15 cellular contexts compared by ENCODE assay signal in genomic region chr1:8944006-8944405, GRCh38. TPM values are rescaled to one million over a fixed set of nuclear protein-coding genes. Genes with fewer than 3 reads are reported as not detected.
A peak's percentile ranks its signal among the peaks of the same experiment; 100 is the strongest.
DNase-seq lines count a peak whose midpoint lies in the region; ATAC-seq and TF ChIP-seq lines count a peak whose summit lies in the region.
"Had no signal": no experiment of that assay in that cellular context is flagged by ENCODE, and none has a peak within 500 bp of the region (broad histone marks: within the 10 kb centered on the region; RNA-seq: fewer than 3 reads in every experiment).

No MANE protein-coding gene starts in this region.

- no peak for ATAC-seq in naive thymus-derived CD4-positive, alpha-beta T cell
- ATAC-seq: Right ventricle myocardium inferior had no signal

- peaks cover 53% of the 10 kb centered on the region for H3K36me3 Mint-ChIP-seq in activated naive CD8-positive, alpha-beta T cell treated with anti-CD3 and anti-CD28 coated beads for 36 hours
- peaks cover 0 to 44% (median 0%) of the 10 kb centered on the region in 5 donors for H3K36me3 Mint-ChIP-seq in naive thymus-derived CD4-positive, alpha-beta T cell
- peaks cover 8% of the 10 kb centered on the region for H3K36me3 Mint-ChIP-seq in HFFc6 (ENCODE audit: low read depth)

- peak overlapping the region; percentile 73 for H3K4me3 Mint-ChIP-seq in activated naive CD8-positive, alpha-beta T cell treated with anti-CD3 and anti-CD28 coated beads for 36 hours
- peak overlapping the region in 4 of 10 donors; percentile 5 to 50 (median 26) for H3K4me3 Mint-ChIP-seq in naive thymus-derived CD4-positive, alpha-beta T cell
- H3K4me3 Mint-ChIP-seq in HFFc6 = no peak overlapping the region

- no peak overlapping the region for H3K9ac ChIP-seq in HUES48 (ENCODE audit: low read depth, low read length)

- H3K27ac Mint-ChIP-seq in activated naive CD8-positive, alpha-beta T cell treated with anti-CD3 and anti-CD28 coated beads for 36 hours = peak overlapping the region; percentile 98
- peak overlapping the region in 8 of 9 donors; percentile 63 to 98 (median 77) for H3K27ac Mint-ChIP-seq in naive thymus-derived CD4-positive, alpha-beta T cell
- H3K27ac Mint-ChIP-seq in HFFc6 = no peak overlapping the region; the same call in 1 of the 2 replicates

- peak; percentile 67 for DNase-seq in DMS153 (lab: John Stamatoyannopoulos, UW)
- no peak for DNase-seq in activated naive CD8-positive, alpha-beta T cell treated with anti-CD3 and anti-CD28 coated beads for 36 hours
- DNase-seq in naive thymus-derived CD4-positive, alpha-beta T cell = no peak
- DNase-seq in NCI-H2107 (lab: John Stamatoyannopoulos, UW) = no peak
- DNase-seq in testis = no peak
- no peak for DNase-seq in HFFc6
- DNase-seq: amniotic stem cell; erythroblast; kidney glomerular epithelial cell; NK-92 treated with Interleukin-12 subunit alpha and Interleukin-12 subunit beta, amount 100 ng/mL, for 24 hours had no signal

- intact Hi-C loops in naive thymus-derived CD4-positive, alpha-beta T cell (cut with micrococcal nuclease) = no loop called here
- intact Hi-C loops in testis (cut with DNase I; ENCODE audit: low total_unique reads) = no loop called here

- no peaks in the 10 kb centered on the region for H3K27me3 ChIP-seq in HUES48 (ENCODE audit: control insufficient read depth, insufficient read depth, low read length)
- H3K27me3 ChIP-seq in naive thymus-derived CD4-positive, alpha-beta T cell (ENCODE audit: control insufficient read depth in 2 of 2, insufficient read depth in 2 of 2, low read length in 2 of 2) = no peaks in the 10 kb centered on the region
- no peaks in the 10 kb centered on the region for H3K27me3 ChIP-seq in testis
- H3K27me3 ChIP-seq: thyroid gland had no signal

- TF ChIP-seq CTCF in testis (IDR thresholded peaks at IDR 0.05) (no peak), HFFc6 (IDR thresholded peaks at IDR 0.05) (no peak)

- POLR2A ChIA-PET in naive thymus-derived CD4-positive, alpha-beta T cell (lab: Charles Lee) = interaction anchor here (0.5 to 6.3 kb wide), 7 partner anchors 10 to 61 kb away, joined by 3 to 39 read pairs (median 6); no protein-coding TSS in a partner anchor

- TF ChIP-seq POLR2A in testis (IDR thresholded peaks at IDR 0.05) = no peak

- H3K27ac ChIP-seq in HUES48 (ENCODE audit: low read depth, low read length) (peak overlapping the region; percentile 50), testis (no peak overlapping the region)
- H3K27ac ChIP-seq in naive thymus-derived CD4-positive, alpha-beta T cell (ENCODE audit: low read depth, low read length) = no peak overlapping the region
- H3K27ac ChIP-seq: thyroid gland had no signal

- no peaks in the 10 kb centered on the region for H3K36me3 ChIP-seq in HUES48 (ENCODE audit: control insufficient read depth, insufficient read depth, low read length)
- H3K36me3 ChIP-seq in naive thymus-derived CD4-positive, alpha-beta T cell (ENCODE audit: control insufficient read depth in 2 of 3, insufficient read depth in 3 of 3, low read length in 3 of 3) = no peaks in the 10 kb centered on the region
- no peaks in the 10 kb centered on the region for H3K36me3 ChIP-seq in testis (ENCODE audit: low read depth, missing control alignments)
- H3K36me3 ChIP-seq: thyroid gland had no signal

- H3K9me3 Mint-ChIP-seq in activated naive CD8-positive, alpha-beta T cell treated with anti-CD3 and anti-CD28 coated beads for 36 hours = peaks cover 4% of the 10 kb centered on the region
- peaks cover 0 to 2% (median 0%) of the 10 kb centered on the region in 11 donors for H3K9me3 Mint-ChIP-seq in naive thymus-derived CD4-positive, alpha-beta T cell
- no peaks in the 10 kb centered on the region; the same call in 1 of the 2 replicates for H3K9me3 Mint-ChIP-seq in HFFc6

- H3K4me1 ChIP-seq in HUES48 (ENCODE audit: control insufficient read depth, insufficient read depth, low read length) = peaks cover 23% of the 10 kb centered on the region
- H3K4me1 ChIP-seq in naive thymus-derived CD4-positive, alpha-beta T cell (ENCODE audit: control insufficient read depth in 2 of 2, insufficient read depth in 2 of 2, low read length in 2 of 2) = peaks cover 16 to 85% of the 10 kb centered on the region in 2 donors
- H3K4me1 ChIP-seq in testis = no peaks in the 10 kb centered on the region

- CTCF ChIA-PET in naive thymus-derived CD4-positive, alpha-beta T cell (lab: Charles Lee) = interaction anchor here (0.8 to 1.6 kb wide), 3 partner anchors 19 to 61 kb away, joined by 3 to 6 read pairs (median 4); no protein-coding TSS in a partner anchor

- 86 to 93% methylated on average over 9 of the region's 9 CpGs for WGBS in testis, 2 donors

- H3K4me3 ChIP-seq in HUES48 (ENCODE audit: low read depth, low read length) (no peak overlapping the region), testis (no peak overlapping the region)
- H3K4me3 ChIP-seq in naive thymus-derived CD4-positive, alpha-beta T cell (ENCODE audit: low read length) = no peak overlapping the region
- H3K4me3 ChIP-seq: thyroid gland had no signal

- H3K4me1 Mint-ChIP-seq in activated naive CD8-positive, alpha-beta T cell treated with anti-CD3 and anti-CD28 coated beads for 36 hours = peaks cover 86% of the 10 kb centered on the region
- H3K4me1 Mint-ChIP-seq in naive thymus-derived CD4-positive, alpha-beta T cell = peaks cover 59 to 92% (median 82%) of the 10 kb centered on the region in 7 donors
- peaks cover 24% of the 10 kb centered on the region; the same call in 1 of the 2 replicates for H3K4me1 Mint-ChIP-seq in HFFc6 (ENCODE audit: low read depth)

- no peaks in the 10 kb centered on the region for H3K27me3 Mint-ChIP-seq in activated naive CD8-positive, alpha-beta T cell treated with anti-CD3 and anti-CD28 coated beads for 36 hours
- H3K27me3 Mint-ChIP-seq in naive thymus-derived CD4-positive, alpha-beta T cell = no peaks in the 10 kb centered on the region
- peaks cover 2% of the 10 kb centered on the region for H3K27me3 Mint-ChIP-seq in HFFc6 (ENCODE audit: insufficient read depth)

- no peaks in the 10 kb centered on the region for H3K9me3 ChIP-seq in HUES48 (ENCODE audit: control insufficient read depth, insufficient read depth, low read length)
- no peaks in the 10 kb centered on the region for H3K9me3 ChIP-seq in naive thymus-derived CD4-positive, alpha-beta T cell (ENCODE audit: control insufficient read depth in 2 of 3, low read length in 3 of 3)
- H3K9me3 ChIP-seq in testis = no peaks in the 10 kb centered on the region
- H3K9me3 ChIP-seq: thyroid gland had no signal

RNA-seq across cellular contexts. Expression of gene CA6, which starts 1.7 kb away (rescaled TPM):
- total RNA-seq in activated naive CD8-positive, alpha-beta T cell treated with anti-CD3 and anti-CD28 coated beads for 36 hours = 10 to 100 TPM; 12.3 to 13.7 TPM
- total RNA-seq in naive thymus-derived CD4-positive, alpha-beta T cell = 1 to 10 TPM in 2 of 5 experiments, under 1 TPM in 3; 0.49 to 5.9 (median 0.90) TPM
- 1 to 10 TPM; 3.6 to 9.3 TPM for polyA plus RNA-seq in naive thymus-derived CD4-positive, alpha-beta T cell
- under 1 TPM in 1 of 2 donors, not detected in 1; 0.68 TPM for total RNA-seq in testis
- not detected for polyA plus RNA-seq in testis (ENCODE audit: insufficient read depth, low read depth, low replicate concordance)
- not detected for total RNA-seq in HFFc6 (2021; fragmentation: NEBNext Ultra II Directional; extraction: Animal tissue kit (Norgen Biotek cat#: 25700))
- total RNA-seq: M059J, pulmonary artery endothelial cell, thyroid gland had no signal
